2 cellular contexts compared by ENCODE assay signal in genomic region chr5:134000116-134000515, GRCh38.
A peak's percentile ranks its signal among the peaks of the same experiment; 100 is the strongest.
TF ChIP-seq lines count a peak whose summit lies in the region.

No MANE protein-coding gene starts in this region.

TF ChIP-seq in HepG2, 621 proteins besides CTCF, POLR2A, EP300 and RAD21 (continues in another document):
- TF ChIP-seq CSRNP2 (CRISPR knock-in tag; conservative IDR thresholded peaks at IDR 0.05; ENCODE audit: low read depth): no peak
- no peak for TF ChIP-seq LBX2 (CRISPR knock-in tag; IDR thresholded peaks at IDR 0.05; ENCODE audit: borderline replicate concordance)
- no peak for TF ChIP-seq NONO (IDR thresholded peaks at IDR 0.05)
- TF ChIP-seq NONO (CRISPR knock-in tag; conservative IDR thresholded peaks at IDR 0.05): no peak
- no peak for TF ChIP-seq SNAPC2 (CRISPR knock-in tag; IDR thresholded peaks at IDR 0.05)
- no peak for TF ChIP-seq SP140L (CRISPR knock-in tag; IDR thresholded peaks at IDR 0.05; ENCODE audit: borderline replicate concordance)
- no peak for TF ChIP-seq NR2C2 (CRISPR knock-in tag; IDR thresholded peaks at IDR 0.05; ENCODE audit: borderline replicate concordance)
- no peak for TF ChIP-seq TP53 (CRISPR knock-in tag; conservative IDR thresholded peaks at IDR 0.05)
- TF ChIP-seq HMG20B (CRISPR knock-in tag; conservative IDR thresholded peaks at IDR 0.05): no peak
- TF ChIP-seq ZNF430 (CRISPR knock-in tag; IDR thresholded peaks at IDR 0.05): 0 out of 2 replicates have a peak, but pooled peaks have one; percentile 32
- peak; percentile 35; the same call in 1 of the 2 replicates for TF ChIP-seq ZNF501 (CRISPR knock-in tag; IDR thresholded peaks at IDR 0.05)
- TF ChIP-seq ZNF607 (CRISPR knock-in tag; IDR thresholded peaks at IDR 0.05; ENCODE audit: borderline replicate concordance): no peak
- peak; percentile 46 for TF ChIP-seq AGO2 (optimal IDR thresholded peaks at IDR 0.05; ENCODE audit: low read depth, low read length)
- no peak for TF ChIP-seq ZNF883 (CRISPR knock-in tag; IDR thresholded peaks at IDR 0.05; ENCODE audit: not compliant biosample characterization)
- TF ChIP-seq LRRFIP1 (CRISPR knock-in tag; conservative IDR thresholded peaks at IDR 0.05): no peak
- TF ChIP-seq ZZZ3 (CRISPR knock-in tag; IDR thresholded peaks at IDR 0.05; ENCODE audit: borderline replicate concordance): no peak
- TF ChIP-seq GZF1 (CRISPR knock-in tag; IDR thresholded peaks at IDR 0.05): no peak
- TF ChIP-seq TMF1 (CRISPR knock-in tag; IDR thresholded peaks at IDR 0.05; ENCODE audit: low read depth): no peak
- no peak for TF ChIP-seq ZNF317 (CRISPR knock-in tag; IDR thresholded peaks at IDR 0.05)
- no peak for TF ChIP-seq ZNF326 (CRISPR knock-in tag; IDR thresholded peaks at IDR 0.05; ENCODE audit: borderline replicate concordance)
- no peak for TF ChIP-seq ZNF772 (CRISPR knock-in tag; IDR thresholded peaks at IDR 0.05)
- no peak for TF ChIP-seq SMYD3 (CRISPR knock-in tag; IDR thresholded peaks at IDR 0.05)
- TF ChIP-seq ZNF234 (CRISPR knock-in tag; conservative IDR thresholded peaks at IDR 0.05): no peak
- 0 out of 4 replicates have a peak, but pooled peaks of 1 of the 2 experiments have one; percentile 7 for TF ChIP-seq MAFK (conservative IDR thresholded peaks at IDR 0.05 in 1 of 2, IDR thresholded peaks at IDR 0.05 in 1 of 2; ENCODE audit: low read length in 2 of 2)
- TF ChIP-seq AHR (CRISPR knock-in tag; IDR thresholded peaks at IDR 0.05): no peak
- no peak for TF ChIP-seq SRSF1 (optimal IDR thresholded peaks at IDR 0.05; ENCODE audit: low read depth, low read length)
- no peak for TF ChIP-seq ZNF644 (CRISPR knock-in tag; IDR thresholded peaks at IDR 0.05; ENCODE audit: low read depth)
- TF ChIP-seq SKI (IDR thresholded peaks at IDR 0.05; ENCODE audit: partially characterized antibody): no peak
- no peak for TF ChIP-seq ZBTB7A (CRISPR knock-in tag; IDR thresholded peaks at IDR 0.05)
- no peak for TF ChIP-seq ZNF577 (CRISPR knock-in tag; IDR thresholded peaks at IDR 0.05; ENCODE audit: borderline replicate concordance, low read depth)
- TF ChIP-seq PAX8 (CRISPR knock-in tag; IDR thresholded peaks at IDR 0.05; ENCODE audit: borderline replicate concordance): no peak
- TF ChIP-seq MTF1 (CRISPR knock-in tag; IDR thresholded peaks at IDR 0.05): no peak
- 0 out of 2 replicates have a peak, but pooled peaks have one; percentile 27 for TF ChIP-seq SP4 (CRISPR knock-in tag; IDR thresholded peaks at IDR 0.05)
- TF ChIP-seq ZNF7 (CRISPR knock-in tag; IDR thresholded peaks at IDR 0.05): no peak
- TF ChIP-seq NRL (CRISPR knock-in tag; IDR thresholded peaks at IDR 0.05; ENCODE audit: borderline replicate concordance): 0 out of 2 replicates have a peak, but pooled peaks have one; percentile 28

TF ChIP-seq in SK-N-SH treated with all-trans-retinoic acid at 6 μM for 48 hours, 23 proteins besides CTCF, POLR2A, EP300 and RAD21:
- no peak for TF ChIP-seq PATZ1 (CRISPR knock-in tag; IDR thresholded peaks at IDR 0.05; ENCODE audit: borderline replicate concordance)
- TF ChIP-seq ZFP3 (CRISPR knock-in tag; IDR thresholded peaks at IDR 0.05): no peak
- TF ChIP-seq ZFP30 (CRISPR knock-in tag; IDR thresholded peaks at IDR 0.05): no peak
- TF ChIP-seq RARB (CRISPR knock-in tag; IDR thresholded peaks at IDR 0.05): no peak
